28 cellular contexts compared by ENCODE assay signal in genomic region chr1:7989762-7990428, GRCh38. TPM values are rescaled to one million over a fixed set of nuclear protein-coding genes. Genes with fewer than 3 reads are reported as not detected.
DNase-seq lines count a peak whose midpoint lies in the region; ATAC-seq and TF ChIP-seq lines count a peak whose summit lies in the region.
"Had no signal": no experiment of that assay in that cellular context is flagged by ENCODE, and none has a peak within 500 bp of the region (broad histone marks: within the 10 kb centered on the region; RNA-seq: fewer than 3 reads in every experiment).

No MANE protein-coding gene starts in this region.

- H3K4me1 ChIP-seq in aorta (ENCODE audit: control insufficient read depth in 1 of 2, insufficient read depth in 2 of 2, low read length in 2 of 2), result no peaks in the 10 kb centered on the region
- H3K4me1 ChIP-seq: HAP-1, pancreas had no signal

- H3K9me3 ChIP-seq in aorta (ENCODE audit: control insufficient read depth, low read length), result no peaks in the 10 kb centered on the region
- H3K9me3 ChIP-seq: BLaER1 treated with 17β-estradiol and CSF1 and Interleukin-3, amounts not matched to agents 10 nM and 100 nM; HAP-1; MG63; pancreas; suprapubic skin had no signal

- H3K27ac ChIP-seq in aorta (ENCODE audit: low read depth in 1 of 2, low read length in 2 of 2) (no peak overlapping the region), brain microvascular endothelial cell (no peak overlapping the region)
- H3K27ac ChIP-seq: BLaER1 treated with 17β-estradiol and CSF1 and Interleukin-3, amounts not matched to agents 10 nM and 100 nM; pancreas; suprapubic skin had no signal

- H3K27me3 ChIP-seq in aorta (ENCODE audit: control insufficient read depth in 1 of 2, insufficient read depth in 2 of 2, low read length in 1 of 2) (no peaks in the 10 kb centered on the region), brain microvascular endothelial cell (replicated peaks) (no peaks in the 10 kb centered on the region)
- H3K27me3 ChIP-seq: BLaER1 treated with 17β-estradiol and CSF1 and Interleukin-3, amounts not matched to agents 10 nM and 100 nM; MG63; pancreas; suprapubic skin had no signal

- WGBS in aorta, 2 donors, result 47 to 53% methylated on average over 2 of the region's 2 CpGs

- H3K4me3 ChIP-seq in aorta (ENCODE audit: low read length in 2 of 2) (no peak overlapping the region), brain microvascular endothelial cell (ENCODE audit: low read depth, low read length) (no peak overlapping the region)
- H3K4me3 ChIP-seq: BLaER1 treated with 17β-estradiol and CSF1 and Interleukin-3, amounts not matched to agents 10 nM and 100 nM; coronary artery; HAP-1; K562; MG63; pancreas; suprapubic skin had no signal

- intact Hi-C loops in left ventricle myocardium superior (cut with micrococcal nuclease), result no loop called here
- intact Hi-C loops in aorta (cut with DNase I), result no loop called here

- peaks cover 14% of the 10 kb centered on the region for H3K4me1 Mint-ChIP-seq in stimulated activated naive CD8-positive, alpha-beta T cell treated with anti-CD3 and anti-CD28 coated beads, Interleukin-15, Interleukin-2, amounts not matched to agents 100 ng/mL and 50 ng/mL, for 24 hours (ENCODE audit: low read depth)
- H3K4me1 Mint-ChIP-seq in activated naive CD8-positive, alpha-beta T cell treated with anti-CD3 and anti-CD28 coated beads, Interleukin-2, amount 50 U/mL, for 24 hours, result peaks cover 7% of the 10 kb centered on the region

- peak overlapping the region; percentile 43 for H3K27ac Mint-ChIP-seq in stimulated activated naive CD8-positive, alpha-beta T cell treated with anti-CD3 and anti-CD28 coated beads, Interleukin-15, Interleukin-2, amounts not matched to agents 100 ng/mL and 50 ng/mL, for 24 hours
- peak overlapping the region; percentile 33 for H3K27ac Mint-ChIP-seq in activated naive CD8-positive, alpha-beta T cell treated with anti-CD3 and anti-CD28 coated beads, Interleukin-2, amount 50 U/mL, for 24 hours
- H3K27ac Mint-ChIP-seq: activated T-cell treated with anti-CD3 and anti-CD28 coated beads, Interleukin-2, amount 50 U/mL, for 72 hours; brain; mesothelial cell of epicardium had no signal

- DNase-seq in stimulated activated naive CD8-positive, alpha-beta T cell treated with anti-CD3 and anti-CD28 coated beads, Interleukin-15, Interleukin-2, amounts not matched to agents 100 U/mL and 50 U/mL, for 24 hours, result no peak
- no peak for DNase-seq in activated naive CD8-positive, alpha-beta T cell treated with anti-CD3 and anti-CD28 coated beads, Interleukin-2, amount 50 U/mL, for 24 hours
- DNase-seq in left ventricle myocardium superior (peak; percentile 42), aorta (peak in 1 of 2 donors; percentile 38), brain microvascular endothelial cell (no peak), omental fat pad (ENCODE audit: low spot score) (no peak), NCI-H2029 treated with DMSO at 0.1 percent for 48 hours (lab: John Stamatoyannopoulos, UW) (no peak)
- DNase-seq: ACHN; activated CD8-positive, alpha-beta memory T cell treated with anti-CD3 and anti-CD28 coated beads for 24 hours; activated T-cell treated with anti-CD3 and anti-CD28 coated beads, Interleukin-2, amount 50 U/mL, for 72 hours; head of caudate nucleus; left colon; MG63; naive thymus-derived CD8-positive, alpha-beta T cell; NCI-H1436; NCI-H524 treated with DMSO at 0.1 percent for 48 hours; pancreas; T-helper 9 cell had no signal

- H3K9me3 Mint-ChIP-seq in stimulated activated naive CD8-positive, alpha-beta T cell treated with anti-CD3 and anti-CD28 coated beads, Interleukin-15, Interleukin-2, amounts not matched to agents 100 ng/mL and 50 ng/mL, for 24 hours, result no peaks in the 10 kb centered on the region
- no peaks in the 10 kb centered on the region for H3K9me3 Mint-ChIP-seq in activated naive CD8-positive, alpha-beta T cell treated with anti-CD3 and anti-CD28 coated beads, Interleukin-2, amount 50 U/mL, for 24 hours
- H3K9me3 Mint-ChIP-seq: brain, mesothelial cell of epicardium had no signal

- no peak overlapping the region for H3K4me3 Mint-ChIP-seq in stimulated activated naive CD8-positive, alpha-beta T cell treated with anti-CD3 and anti-CD28 coated beads, Interleukin-15, Interleukin-2, amounts not matched to agents 100 ng/mL and 50 ng/mL, for 24 hours
- H3K4me3 Mint-ChIP-seq in activated naive CD8-positive, alpha-beta T cell treated with anti-CD3 and anti-CD28 coated beads, Interleukin-2, amount 50 U/mL, for 24 hours, result no peak overlapping the region
- H3K4me3 Mint-ChIP-seq: activated T-cell treated with anti-CD3 and anti-CD28 coated beads, Interleukin-2, amount 50 U/mL, for 72 hours; brain; mesothelial cell of epicardium; naive thymus-derived CD8-positive, alpha-beta T cell had no signal

- H3K36me3 ChIP-seq in aorta (ENCODE audit: control insufficient read depth in 1 of 2, insufficient read depth in 2 of 2, low read length in 1 of 2) (peaks cover 0 to 3% of the 10 kb centered on the region in 2 donors), brain microvascular endothelial cell (replicated peaks) (peaks cover 17% of the 10 kb centered on the region)

- peaks cover 58% of the 10 kb centered on the region for H3K36me3 Mint-ChIP-seq in stimulated activated naive CD8-positive, alpha-beta T cell treated with anti-CD3 and anti-CD28 coated beads, Interleukin-15, Interleukin-2, amounts not matched to agents 100 ng/mL and 50 ng/mL, for 24 hours (ENCODE audit: low read depth)
- peaks cover 45% of the 10 kb centered on the region for H3K36me3 Mint-ChIP-seq in activated naive CD8-positive, alpha-beta T cell treated with anti-CD3 and anti-CD28 coated beads, Interleukin-2, amount 50 U/mL, for 24 hours (ENCODE audit: low read depth)

- in situ Hi-C loops in brain microvascular endothelial cell (cut with HindIII; ENCODE audit: low pct_ligation_motif_present, low sequenced_read_pairs), result no loop called here

- no peaks in the 10 kb centered on the region for H3K27me3 Mint-ChIP-seq in stimulated activated naive CD8-positive, alpha-beta T cell treated with anti-CD3 and anti-CD28 coated beads, Interleukin-15, Interleukin-2, amounts not matched to agents 100 ng/mL and 50 ng/mL, for 24 hours
- no peaks in the 10 kb centered on the region for H3K27me3 Mint-ChIP-seq in activated naive CD8-positive, alpha-beta T cell treated with anti-CD3 and anti-CD28 coated beads, Interleukin-2, amount 50 U/mL, for 24 hours
- H3K27me3 Mint-ChIP-seq: brain; naive thymus-derived CD8-positive, alpha-beta T cell had no signal

- ATAC-seq in stimulated activated naive CD8-positive, alpha-beta T cell treated with anti-CD3 and anti-CD28 coated beads, Interleukin-15, Interleukin-2, amounts not matched to agents 100 U/mL and 50 U/mL, for 24 hours, result no peak
- ATAC-seq in activated naive CD8-positive, alpha-beta T cell treated with anti-CD3 and anti-CD28 coated beads, Interleukin-2, amount 50 U/mL, for 24 hours, result no peak
- ATAC-seq in left ventricle myocardium superior (peak; percentile 75), aorta (ENCODE audit: low FRiP score) (peak; percentile 46), omental fat pad (ENCODE audit: low FRiP score) (no peak)
- ATAC-seq: activated naive CD4-positive, alpha-beta T cell treated with anti-CD3 and anti-CD28 coated beads, Interleukin-2, amount 50 U/mL, for 72 hours; activated T-cell treated with anti-CD3 and anti-CD28 coated beads, Interleukin-2, amount 50 U/mL, for 72 hours; K562; left colon; naive thymus-derived CD8-positive, alpha-beta T cell; pancreas; SK-N-SH treated with all-trans-retinoic acid at 6 μM for 48 hours had no signal

- no peak for TF ChIP-seq CTCF in brain microvascular endothelial cell (IDR thresholded peaks at IDR 0.05; ENCODE audit: low read depth, low read length, missing control alignments)
- no peak for TF ChIP-seq CTCF in omental fat pad (IDR thresholded peaks at IDR 0.05)

RNA-seq across cellular contexts. Expression of gene PARK7, which starts 28.4 kb away (rescaled TPM):
- total RNA-seq in left ventricle myocardium superior, result 335 TPM
- 100 to 1,000 TPM; 192 to 201 TPM for total RNA-seq in aorta
- 100 to 1,000 TPM; 322 to 503 TPM for polyA plus RNA-seq in aorta
- 100 to 1,000 TPM; 151 to 260 (median 216) TPM for total RNA-seq in omental fat pad

RNA-seq across cellular contexts. Expression of gene ERRFI1, which starts 36.2 kb away (rescaled TPM):
- 10.2 TPM for total RNA-seq in left ventricle myocardium superior
- total RNA-seq in aorta, result 100 to 1,000 TPM; 153 to 258 TPM
- polyA plus RNA-seq in aorta, result 10 to 100 TPM; 33.3 to 87.6 TPM
- total RNA-seq in omental fat pad, result 100 to 1,000 TPM; 108 to 313 (median 204) TPM

RNA-seq across cellular contexts. Expression of gene TNFRSF9, which starts 49.3 kb away (rescaled TPM):
- total RNA-seq in left ventricle myocardium superior, result not detected
- total RNA-seq in aorta, result under 1 TPM; 0.36 to 0.42 TPM
- not detected for polyA plus RNA-seq in aorta
- 1 to 10 TPM in 1 of 4 donors, under 1 TPM in 3; 0.44 to 1.1 (median 0.63) TPM for total RNA-seq in omental fat pad
- total RNA-seq: suprapubic skin had no signal

Comparison
In these comparisons a context has a peak if more than half of its experiments do, and no peak if none do; other contexts are left out.
1. ATAC-seq: peak in left ventricle myocardium superior (single experiment) and aorta (single experiment); none in stimulated activated naive CD8-positive, alpha-beta T cell treated with anti-CD3 and anti-CD28 coated beads, Interleukin-15, Interleukin-2, amounts not matched to agents 100 U/mL and 50 U/mL, for 24 hours (single experiment), activated naive CD8-positive, alpha-beta T cell treated with anti-CD3 and anti-CD28 coated beads, Interleukin-2, amount 50 U/mL, for 24 hours (single experiment) and omental fat pad (single experiment).